Comparison of ENCODE assay signal across 9 cellular contexts in the genomic region with DNA sequence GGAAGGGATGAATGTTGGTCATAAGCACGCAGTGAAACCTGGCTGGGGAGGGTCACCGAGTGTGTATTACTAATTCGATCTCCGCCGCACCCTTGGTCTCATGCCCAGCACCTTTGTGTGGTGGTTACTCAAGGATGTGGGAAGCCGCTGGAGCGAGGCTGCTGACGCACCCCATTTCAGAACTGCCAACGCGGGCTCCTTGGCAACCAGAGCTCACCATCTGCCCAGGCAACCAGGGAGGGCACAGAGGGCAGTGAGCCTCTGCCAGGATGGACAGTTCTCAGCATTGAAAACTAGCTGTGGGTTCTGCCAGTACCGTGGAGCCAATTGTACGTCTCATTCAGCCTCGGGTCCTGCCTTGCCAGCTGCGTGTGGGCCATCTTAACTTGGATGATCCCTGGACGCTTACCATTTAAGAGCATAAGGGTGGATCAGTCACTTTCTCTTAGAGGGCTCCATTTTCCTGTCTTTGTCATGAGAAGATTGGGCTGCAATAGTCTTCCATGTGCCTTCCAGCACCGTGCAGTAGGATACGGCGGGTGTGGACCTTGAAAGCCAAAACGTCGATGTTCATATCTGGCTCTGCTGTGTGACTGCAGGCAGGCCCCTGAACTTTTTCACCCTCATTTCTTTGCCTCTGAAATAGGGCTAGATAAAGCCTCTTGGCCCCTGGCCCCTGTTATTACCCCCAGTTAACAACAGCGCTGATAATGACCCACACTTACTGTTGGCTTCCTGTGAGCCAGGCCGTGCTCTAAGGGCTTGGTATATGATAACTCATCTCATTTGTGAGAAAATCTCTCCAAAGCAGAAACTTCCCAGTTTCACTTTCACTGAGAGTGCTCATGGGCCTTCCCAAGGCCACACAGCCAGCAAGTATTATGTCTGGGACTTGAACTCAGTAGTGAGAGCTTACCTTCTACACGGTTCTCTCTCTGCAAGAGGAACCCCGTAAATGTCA.
A peak's percentile ranks its signal among the peaks of the same experiment; 100 is the strongest.
DNase-seq lines count a peak whose midpoint lies in the region; ATAC-seq and TF ChIP-seq lines count a peak whose summit lies in the region.
"Had no signal": no experiment of that assay in that cellular context is flagged by ENCODE, and none has a peak within 500 bp of the region (broad histone marks: within the 10 kb centered on the region; RNA-seq: fewer than 3 reads in every experiment).

No MANE protein-coding gene starts in this region.

- H3K36me3 ChIP-seq in right atrium auricular region (no peaks in the 10 kb centered on the region), ovary (no peaks in the 10 kb centered on the region)

- intact Hi-C loops in Right ventricle myocardium inferior (cut with DNase I) (no loop called here), ovary (cut with DNase I) (no loop called here), posterior vena cava (cut with DNase I) (no loop called here)
- intact Hi-C loops in CD4-positive, alpha-beta T cell (cut with DNase I, micrococcal nuclease) = no loop called here

- no peaks in the 10 kb centered on the region for H3K27me3 ChIP-seq in right atrium auricular region
- H3K27me3 ChIP-seq in ovary = no peaks in the 10 kb centered on the region
- no peaks in the 10 kb centered on the region for H3K27me3 ChIP-seq in CD4-positive, alpha-beta T cell (ENCODE audit: control insufficient read depth, insufficient read depth, low read length)

- DNase-seq in Right ventricle myocardium inferior (ENCODE audit: missing footprints) (no peak), right atrium auricular region (ENCODE audit: low spot score) (no peak), astrocyte of the spinal cord (ENCODE audit: low read depth, low spot score) (peak; percentile 93), naive B cell (peak; percentile 30), ovary (no peak), posterior vena cava (ENCODE audit: low spot score) (no peak)
- no peak for DNase-seq in CD4-positive, alpha-beta T cell

- in situ Hi-C loops in astrocyte of the spinal cord (cut with HindIII; ENCODE audit: low sequenced_read_pairs) = no loop called here

- peak; percentile 12 for ATAC-seq in Right ventricle myocardium inferior
- peak; percentile 75 for ATAC-seq in HG03442 (IDR thresholded peaks at IDR 0.05; ENCODE audit: unreplicated experiment)
- ATAC-seq in naive B cell (ENCODE audit: low read depth in 2 of 2) = peak; percentile 90
- no peak for ATAC-seq in CD4-positive, alpha-beta T cell (ENCODE audit: poor library complexity)

- CTCF ChIA-PET in CD4-positive, alpha-beta T cell (lab: Charles Lee) = no interaction called here

- peaks cover 0 to 1% (median 0%) of the 10 kb centered on the region in 7 donors for H3K9me3 Mint-ChIP-seq in naive B cell
- no peaks in the 10 kb centered on the region for H3K9me3 Mint-ChIP-seq in CD4-positive, alpha-beta T cell

- H3K4me1 ChIP-seq in right atrium auricular region = peaks cover 0 to 21% of the 10 kb centered on the region in 2 donors
- H3K4me1 ChIP-seq in ovary (ENCODE audit: insufficient read depth) = peaks cover under 1% of the 10 kb centered on the region

- H3K9me3 ChIP-seq in right atrium auricular region (no peaks in the 10 kb centered on the region), ovary (no peaks in the 10 kb centered on the region)
- no peaks in the 10 kb centered on the region for H3K9me3 ChIP-seq in CD4-positive, alpha-beta T cell (ENCODE audit: control insufficient read depth, low read length)

- H3K4me3 ChIP-seq in right atrium auricular region (no peak overlapping the region), astrocyte of the spinal cord (ENCODE audit: low read depth, low read length) (no peak overlapping the region), ovary (no peak overlapping the region)

- H3K27ac ChIP-seq in right atrium auricular region = no peak overlapping the region
- H3K27ac ChIP-seq in ovary = no peak overlapping the region
- H3K27ac ChIP-seq in CD4-positive, alpha-beta T cell (ENCODE audit: low read depth, low read length) = no peak overlapping the region
- H3K27ac ChIP-seq: C4-2B had no signal

- no peaks in the 10 kb centered on the region for H3K36me3 Mint-ChIP-seq in naive B cell
- H3K36me3 Mint-ChIP-seq in CD4-positive, alpha-beta T cell (ENCODE audit: low read depth) = no peaks in the 10 kb centered on the region

- H3K27ac Mint-ChIP-seq in naive B cell = peak overlapping the region; percentile 69 to 96 (median 88)
- no peak overlapping the region for H3K27ac Mint-ChIP-seq in CD4-positive, alpha-beta T cell

- POLR2A ChIA-PET in CD4-positive, alpha-beta T cell (lab: Charles Lee) = no interaction called here

- TF ChIP-seq CTCF in right atrium auricular region (IDR thresholded peaks at IDR 0.05) (no peak), astrocyte of the spinal cord (IDR thresholded peaks at IDR 0.05; ENCODE audit: low read depth, low read length) (no peak), ovary (IDR thresholded peaks at IDR 0.05) (no peak)
- no peak for TF ChIP-seq CTCF in CD4-positive, alpha-beta T cell (IDR thresholded peaks at IDR 0.05)

- 71 to 86% (median 80%) methylated on average over 24 of the region's 24 CpGs for WGBS in ovary, 3 donors

- peak overlapping the region in 7 of 8 donors; percentile 50 to 86 (median 63) for H3K4me3 Mint-ChIP-seq in naive B cell
- H3K4me3 Mint-ChIP-seq in CD4-positive, alpha-beta T cell = no peak overlapping the region

- TF ChIP-seq EP300 in ovary (IDR thresholded peaks at IDR 0.05) = no peak

- H3K27me3 Mint-ChIP-seq in naive B cell = peaks cover 0 to 10% (median 6%) of the 10 kb centered on the region in 3 donors
- H3K27me3 Mint-ChIP-seq in CD4-positive, alpha-beta T cell = peaks cover 6% of the 10 kb centered on the region

- H3K4me1 Mint-ChIP-seq in naive B cell = peaks cover 17 to 27% (median 18%) of the 10 kb centered on the region in 3 donors
- no peaks in the 10 kb centered on the region for H3K4me1 Mint-ChIP-seq in CD4-positive, alpha-beta T cell (ENCODE audit: low read depth)

- no peak for TF ChIP-seq POLR2A in ovary (IDR thresholded peaks at IDR 0.05)

Comparison
In these comparisons a context has a peak if more than half of its experiments do, and no peak if none do; other contexts are left out.
1. DNase-seq: peak in astrocyte of the spinal cord (single experiment) and naive B cell (single experiment); none in Right ventricle myocardium inferior (single experiment), right atrium auricular region (single experiment), ovary (0 of 5), posterior vena cava (single experiment) and CD4-positive, alpha-beta T cell (0 of 10).